21 cellular contexts compared by ENCODE assay signal in the genomic region with DNA sequence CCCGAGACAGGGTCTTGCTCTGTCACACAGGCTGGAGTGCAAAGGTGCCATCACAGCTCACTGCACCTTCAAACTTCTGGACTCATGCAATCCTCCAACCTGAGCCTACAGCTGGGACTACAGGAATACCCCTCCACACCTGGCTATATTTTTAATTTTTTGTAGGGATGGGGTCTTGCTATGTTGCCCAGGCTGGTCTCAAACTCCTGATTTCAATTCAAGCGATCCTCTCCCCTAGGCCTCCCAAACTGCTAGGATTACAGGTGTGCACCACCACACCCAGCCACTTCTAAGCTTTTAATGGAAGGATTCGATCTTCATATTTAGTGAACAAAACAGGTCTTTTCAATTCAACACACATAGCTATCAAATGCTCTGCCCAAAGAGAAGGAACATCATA. TPM values are rescaled to one million over a fixed set of nuclear protein-coding genes. Genes with fewer than 3 reads are reported as not detected.
DNase-seq lines count a peak whose midpoint lies in the region; ATAC-seq, FAIRE-seq and TF ChIP-seq lines count a peak whose summit lies in the region.
"Had no signal": no experiment of that assay in that cellular context is flagged by ENCODE, and none has a peak within 500 bp of the region (broad histone marks: within the 10 kb centered on the region; RNA-seq: fewer than 3 reads in every experiment).

No MANE protein-coding gene starts in this region.

- H3K36me3 ChIP-seq in HepG2 (replicated peaks in 1 of 2; ENCODE audit: control insufficient read depth in 1 of 2, insufficient read depth in 2 of 2, low read length in 2 of 2) = peaks cover 29 to 96% of the 10 kb centered on the region in 2 experiments
- H3K36me3 ChIP-seq in right lobe of liver = peaks cover 0 to 91% (median 59%) of the 10 kb centered on the region in 4 donors
- peaks cover 50% of the 10 kb centered on the region for H3K36me3 ChIP-seq in PC-9 (ENCODE audit: low read depth)
- peaks cover 53% of the 10 kb centered on the region for H3K36me3 ChIP-seq in mammary epithelial cell (ENCODE audit: insufficient read depth, low read length)

- H3K9me3 ChIP-seq in HepG2 (ENCODE audit: low read length) (no peaks in the 10 kb centered on the region), right lobe of liver (no peaks in the 10 kb centered on the region), PC-9 (ENCODE audit: insufficient read depth, low read depth) (no peaks in the 10 kb centered on the region), mammary epithelial cell (replicated peaks; ENCODE audit: insufficient read depth, low read length) (no peaks in the 10 kb centered on the region)
- H3K9me3 ChIP-seq: BE2C had no signal

- H2AFZ ChIP-seq in HepG2 (ENCODE audit: low read length) = no peak overlapping the region
- H2AFZ ChIP-seq in PC-9 = no peak overlapping the region
- H2AFZ ChIP-seq in mammary epithelial cell (ENCODE audit: low read depth, low read length) = no peak overlapping the region

- peaks cover 0 to 6% (median 0%) of the 10 kb centered on the region in 3 donors for H3K4me1 Mint-ChIP-seq in naive B cell
- H3K4me1 Mint-ChIP-seq: IgD-negative memory B cell had no signal

- WGBS in HepG2 (ENCODE audit: low lambda C conversion rate) = 98% methylated on average over 3 of the region's 3 CpGs
- 79% methylated on average over 3 of the region's 3 CpGs for WGBS in right lobe of liver (ENCODE audit: insufficient coverage, low coverage, low lambda C conversion rate, missing lambda C conversion rate)
- 100% methylated on average over 3 of the region's 3 CpGs for WGBS in mammary epithelial cell (ENCODE audit: low coverage, missing lambda C conversion rate)

- TF ChIP-seq EP300 in HepG2 (IDR thresholded peaks at IDR 0.05; ENCODE audit: low read depth in 2 of 2, low read length in 2 of 2) (no peak), HepG2 (CRISPR knock-in tag; IDR thresholded peaks at IDR 0.05; ENCODE audit: borderline replicate concordance) (no peak)

- H3K4me1 ChIP-seq in HepG2 (ENCODE audit: insufficient read depth, low read length) (no peaks in the 10 kb centered on the region), right lobe of liver (no peaks in the 10 kb centered on the region), PC-9 (replicated peaks; ENCODE audit: insufficient read depth) (no peaks in the 10 kb centered on the region), mammary epithelial cell (ENCODE audit: insufficient read depth, low read length) (peaks cover 3% of the 10 kb centered on the region)
- H3K4me1 ChIP-seq: BE2C had no signal

- peak overlapping the region in 4 of 6 donors; percentile 44 to 88 (median 78) for H3K27ac Mint-ChIP-seq in naive B cell
- H3K27ac Mint-ChIP-seq: IgD-negative memory B cell had no signal

- no peaks in the 10 kb centered on the region for H3K79me2 ChIP-seq in HepG2 (ENCODE audit: insufficient read depth, low read length)
- H3K79me2 ChIP-seq in PC-9 (ENCODE audit: low read depth) = 0 out of 2 replicates have a peak, but pooled peaks cover 3% of the 10 kb centered on the region
- H3K79me2 ChIP-seq in mammary epithelial cell (ENCODE audit: insufficient read depth, low read length) = peaks cover 8% of the 10 kb centered on the region

- H3K27me3 ChIP-seq in HepG2 (ENCODE audit: control insufficient read depth in 1 of 2, insufficient read depth in 2 of 2, low read length in 2 of 2) (no peaks in the 10 kb centered on the region), right lobe of liver (no peaks in the 10 kb centered on the region), PC-9 (ENCODE audit: insufficient read depth, low read depth) (no peaks in the 10 kb centered on the region), mammary epithelial cell (ENCODE audit: insufficient read depth, low read length) (no peaks in the 10 kb centered on the region)
- H3K27me3 ChIP-seq: BE2C had no signal

- CTCF ChIA-PET in HepG2 (lab: Yijun Ruan, JAX; ENCODE audit: low intra/inter-chr PET ratio, low total read pairs) = no interaction called here
- CTCF ChIA-PET in PC-9 (lab: Charles Lee) = interaction anchor here (0.6 kb wide), 1 partner anchor 242 kb away, joined by 33 read pairs; no protein-coding TSS in a partner anchor
- CTCF ChIA-PET in mammary epithelial cell (lab: Charles Lee; ENCODE audit: low non-redundant PET) = no interaction called here

- no peaks in the 10 kb centered on the region for H3K27me3 Mint-ChIP-seq in naive B cell
- H3K27me3 Mint-ChIP-seq: CD4-positive, alpha-beta memory T cell; IgD-negative memory B cell had no signal

- dilution Hi-C loops in mammary epithelial cell (cut with HindIII; ENCODE audit: low sequenced_read_pairs) = no loop called here

- BruUV-seq in HepG2 (replicated peaks; lab: Mats Ljungman, UMichigan) (no TSS peak), PC-9 (replicated peaks; lab: Mats Ljungman, UMichigan) (TSS peak; percentile 5), mammary epithelial cell (replicated peaks; lab: Mats Ljungman, UMichigan) (no TSS peak)

- POLR2A ChIA-PET in HepG2 (lab: Yijun Ruan, JAX) = no interaction called here
- POLR2A ChIA-PET in PC-9 (lab: Charles Lee; ENCODE audit: unreplicated experiment) = interaction anchor here (0.6 kb wide), 1 partner anchor 21 kb away, joined by 4 read pairs; no protein-coding TSS in a partner anchor

- H3K27ac ChIP-seq in HepG2 (ENCODE audit: extremely low read length, insufficient read depth, low read length) = no peak overlapping the region
- H3K27ac ChIP-seq in right lobe of liver = no peak overlapping the region
- H3K27ac ChIP-seq in PC-9 = no peak overlapping the region
- no peak overlapping the region for H3K27ac ChIP-seq in mammary epithelial cell (ENCODE audit: insufficient read depth, low read depth, low read length)
- no peak overlapping the region for H3K27ac ChIP-seq in coronary artery
- H3K27ac ChIP-seq: C4-2B had no signal

- in situ Hi-C loops in HepG2 (cut with HindIII; ENCODE audit: extremely low pct_ligation_motif_present, low pct_unique_long_range_greater_than_20kb) (loop anchor here (5.0 kb wide), 1 partner anchor 34 kb away; no protein-coding TSS in a partner anchor), mammary epithelial cell (cut with MboI; ENCODE audit: low sequenced_read_pairs in 2 of 2) (no loop called here)

- no peak for TF ChIP-seq RAD21 in HepG2 (CRISPR knock-in tag; IDR thresholded peaks at IDR 0.05)

- FAIRE-seq in HepG2 (lab: Jason Lieb, UNC) = no peak
- FAIRE-seq: A204.1, D721Med, G401.6, GM12892 had no signal

- no peak overlapping the region for H3K9ac ChIP-seq in HepG2 (ENCODE audit: insufficient read depth, low read depth, low read length)
- no peak overlapping the region for H3K9ac ChIP-seq in mammary epithelial cell (ENCODE audit: insufficient read depth, low read length)

- no peak for DNase-seq in HepG2 (ENCODE audit: low spot score)
- DNase-seq in right lobe of liver = no peak
- DNase-seq in PC-9 = no peak
- no peak for DNase-seq in naive B cell
- DNase-seq in mammary epithelial cell = no peak
- no peak for DNase-seq in coronary artery (ENCODE audit: low spot score)
- DNase-seq: BE2C; CD4-positive, alpha-beta memory T cell; COR-L47; DMS153; DMS79 treated with DMSO at 0.1 percent for 48 hours; EL had no signal

- no peak for TF ChIP-seq POLR2A in HepG2 (IDR thresholded peaks at IDR 0.05; ENCODE audit: insufficient read depth in 1 of 2, low read depth in 2 of 2, low read length in 2 of 2)
- TF ChIP-seq POLR2A in right lobe of liver (IDR thresholded peaks at IDR 0.05) = no peak

- H3K9me2 ChIP-seq in PC-9 (ENCODE audit: insufficient read depth) = no peaks in the 10 kb centered on the region; the same call in 1 of the 2 replicates

- H3K4me2 ChIP-seq in HepG2 (ENCODE audit: low read depth, low read length) (no peak overlapping the region), PC-9 (no peak overlapping the region), mammary epithelial cell (ENCODE audit: insufficient read depth, low read depth, low read length) (no peak overlapping the region)

- peaks cover 43% of the 10 kb centered on the region for H3F3A ChIP-seq in PC-9 (ENCODE audit: insufficient read depth, low read depth)

- ATAC-seq in HepG2 (no peak), right lobe of liver (no peak), naive B cell (ENCODE audit: low read depth in 2 of 2) (no peak), GM18519 (IDR thresholded peaks at IDR 0.05; ENCODE audit: low FRiP score, unreplicated experiment) (no peak)
- ATAC-seq: HCT116 had no signal

- intact Hi-C loops in HepG2 (cut with micrococcal nuclease; ENCODE audit: unreplicated experiment) = no loop called here
- intact Hi-C loops in right lobe of liver (cut with DNase I) = no loop called here
- intact Hi-C loops in PC-9 (cut with micrococcal nuclease; ENCODE audit: unreplicated experiment) = no loop called here
- intact Hi-C loops in mammary epithelial cell (cut with micrococcal nuclease) = no loop called here

- H4K20me1 ChIP-seq in HepG2 (ENCODE audit: insufficient read depth, low read length) = no peaks in the 10 kb centered on the region
- H4K20me1 ChIP-seq in PC-9 (ENCODE audit: insufficient read depth) = peaks cover 5% of the 10 kb centered on the region; the same call in 1 of the 2 replicates
- H4K20me1 ChIP-seq in mammary epithelial cell (ENCODE audit: insufficient read depth, low read length) = no peaks in the 10 kb centered on the region

- H3K36me3 Mint-ChIP-seq in naive B cell = peaks cover 19 to 31% of the 10 kb centered on the region in 2 donors

- TF ChIP-seq CTCF in HepG2 (CRISPR knock-in tag; IDR thresholded peaks at IDR 0.05) (no peak), right lobe of liver (IDR thresholded peaks at IDR 0.05) (no peak), PC-9 (conservative IDR thresholded peaks at IDR 0.05) (no peak), mammary epithelial cell (conservative IDR thresholded peaks at IDR 0.05 in 1 of 2, IDR thresholded peaks at IDR 0.05 in 1 of 2; ENCODE audit: extremely low read depth in 1 of 2, insufficient read depth in 1 of 2, low read depth in 1 of 2, low read length in 2 of 2) (no peak), coronary artery (IDR thresholded peaks at IDR 0.05) (no peak)

- H3K4me3 Mint-ChIP-seq in naive B cell = no peak overlapping the region
- H3K4me3 Mint-ChIP-seq: CD4-positive, alpha-beta memory T cell; IgD-negative memory B cell had no signal

- no peak overlapping the region for H3K4me3 ChIP-seq in HepG2 (replicated peaks in 1 of 3; ENCODE audit: insufficient read depth in 1 of 3, low read depth in 2 of 3, low read length in 3 of 3)
- no peak overlapping the region for H3K4me3 ChIP-seq in right lobe of liver
- H3K4me3 ChIP-seq in PC-9 = no peak overlapping the region
- no peak overlapping the region for H3K4me3 ChIP-seq in mammary epithelial cell (replicated peaks in 1 of 3; ENCODE audit: insufficient read depth in 1 of 3, low read depth in 2 of 3, low read length in 3 of 3)
- no peak overlapping the region for H3K4me3 ChIP-seq in coronary artery

- no peaks in the 10 kb centered on the region for H3K9me3 Mint-ChIP-seq in naive B cell
- H3K9me3 Mint-ChIP-seq: CD4-positive, alpha-beta memory T cell; IgD-negative memory B cell had no signal

RNA-seq across cellular contexts. Expression of gene FZD9, which starts 29.7 kb away (rescaled TPM):
- total RNA-seq in HepG2 (2016; rRNA removed; fragmentation: Illumina TruSeq; extraction: Trizol) (0.87 and 2.2 TPM in 2 replicates), right lobe of liver (under 1 TPM in 2 of 6 experiments, not detected in 4; 0.09 to 0.27 TPM), PC-9 (2021) (0.92 and 1.3 TPM in 2 replicates), mammary epithelial cell (under 1 TPM; 0.33 to 0.71 TPM)
- 0.88 and 1.5 TPM in 2 replicates for total RNA-seq in HepG2 (2016; cell fraction: cytosol; rRNA removed; fragmentation: Illumina TruSeq; extraction: Trizol; ENCODE audit: low read depth)
- 1.0 and 2.2 TPM in 2 replicates for total RNA-seq in HepG2 (2016; cell fraction: insoluble cytoplasmic fraction; rRNA removed; fragmentation: Illumina TruSeq; extraction: Trizol)
- 2.2 and 2.9 TPM in 2 replicates for total RNA-seq in HepG2 (2016; cell fraction: membrane; rRNA removed; fragmentation: Illumina TruSeq; extraction: Trizol)
- total RNA-seq in HepG2 (2016; cell fraction: nucleus; rRNA removed; fragmentation: Illumina TruSeq; extraction: Trizol) = 1.5 and 1.7 TPM in 2 replicates
- polyA plus RNA-seq in HepG2 (2011; rRNA removed) (0.53 and 0.94 TPM in 2 replicates), naive B cell (ENCODE audit: low read depth in 6 of 6) (under 1 TPM in 4 of 6 donors, not detected in 2; 0.17 to 0.91 (median 0.33) TPM), mammary epithelial cell (0.20 TPM)
- polyA plus RNA-seq in HepG2 (2011; cell fraction: cytosol; rRNA removed) = 0.90 and 1.4 TPM in 2 replicates
- polyA plus RNA-seq in HepG2 (2011; cell fraction: nucleus; rRNA removed) = 1.0 and 1.3 TPM in 2 replicates
- polyA plus RNA-seq in HepG2 (2012) = 0.43 and 0.53 TPM in 2 replicates
- 0.84 and 1.2 TPM in 2 replicates for polyA plus RNA-seq in HepG2 (2016; cell fraction: cytosol; fragmentation: Illumina TruSeq; extraction: Trizol; ENCODE audit: low read depth)
- 0.85 and 1.4 TPM in 2 replicates for polyA plus RNA-seq in HepG2 (2016; cell fraction: insoluble cytoplasmic fraction; fragmentation: Illumina TruSeq; extraction: Trizol; ENCODE audit: low read depth)
- polyA plus RNA-seq in HepG2 (2016; cell fraction: membrane; fragmentation: Illumina TruSeq; extraction: Trizol; ENCODE audit: low read depth) = 1.8 and 2.0 TPM in 2 replicates
- polyA plus RNA-seq in HepG2 (2016; cell fraction: nucleus; fragmentation: Illumina TruSeq; extraction: Trizol; ENCODE audit: insufficient read depth, low read depth) = 2.1 and 2.2 TPM in 2 replicates
- 0.54 and 5.2 TPM in 2 replicates for polyA minus RNA-seq in HepG2 (2011; rRNA and poly(A)+ RNA removed; ENCODE audit: low replicate concordance)
- 1.2 and 1.4 TPM in 2 replicates for polyA minus RNA-seq in HepG2 (2011; cell fraction: cytosol; rRNA and poly(A)+ RNA removed)
- polyA minus RNA-seq in HepG2 (2011; cell fraction: nucleus; rRNA and poly(A)+ RNA removed) = 1.5 and 2.3 TPM in 2 replicates
- polyA minus RNA-seq in mammary epithelial cell = not detected
- total RNA-seq: CD4-positive, alpha-beta memory T cell; HT-29 had no signal
- polyA plus RNA-seq: CD4-positive, alpha-beta memory T cell; IgD-negative memory B cell had no signal

RNA-seq across cellular contexts. Expression of gene BAZ1B, which starts 58.8 kb away (rescaled TPM):
- total RNA-seq in HepG2 (2016; rRNA removed; fragmentation: Illumina TruSeq; extraction: Trizol) (69.4 and 93.4 TPM in 2 replicates), right lobe of liver (10 to 100 TPM; 19.3 to 26.2 (median 25.0) TPM), PC-9 (2021) (73.6 and 88.4 TPM in 2 replicates), mammary epithelial cell (10 to 100 TPM; 34.5 to 68.4 TPM)
- 29.9 and 35.0 TPM in 2 replicates for total RNA-seq in HepG2 (2016; cell fraction: cytosol; rRNA removed; fragmentation: Illumina TruSeq; extraction: Trizol; ENCODE audit: low read depth)
- total RNA-seq in HepG2 (2016; cell fraction: insoluble cytoplasmic fraction; rRNA removed; fragmentation: Illumina TruSeq; extraction: Trizol) = 68.0 and 83.9 TPM in 2 replicates
- 26.8 and 29.8 TPM in 2 replicates for total RNA-seq in HepG2 (2016; cell fraction: membrane; rRNA removed; fragmentation: Illumina TruSeq; extraction: Trizol)
- total RNA-seq in HepG2 (2016; cell fraction: nucleus; rRNA removed; fragmentation: Illumina TruSeq; extraction: Trizol) = 55.8 and 62.8 TPM in 2 replicates
- polyA plus RNA-seq in HepG2 (2011; rRNA removed) (16.0 and 18.6 TPM in 2 replicates), naive B cell (ENCODE audit: low read depth in 6 of 6) (10 to 100 TPM in 5 of 6 donors, 1 to 10 TPM in 1; 8.6 to 31.2 (median 13.5) TPM), mammary epithelial cell (20.4 TPM)
- polyA plus RNA-seq in HepG2 (2011; cell fraction: cytosol; rRNA removed) = 11.7 and 16.5 TPM in 2 replicates
- polyA plus RNA-seq in HepG2 (2011; cell fraction: nucleus; rRNA removed) = 12.5 and 14.6 TPM in 2 replicates
- polyA plus RNA-seq in HepG2 (2012) = 30.4 and 30.5 TPM in 2 replicates
- 2.1 and 2.4 TPM in 2 replicates for polyA plus RNA-seq in HepG2 (2016; cell fraction: cytosol; fragmentation: Illumina TruSeq; extraction: Trizol; ENCODE audit: low read depth)
- polyA plus RNA-seq in HepG2 (2016; cell fraction: insoluble cytoplasmic fraction; fragmentation: Illumina TruSeq; extraction: Trizol; ENCODE audit: low read depth) = 54.0 and 59.8 TPM in 2 replicates
- polyA plus RNA-seq in HepG2 (2016; cell fraction: membrane; fragmentation: Illumina TruSeq; extraction: Trizol; ENCODE audit: low read depth) = 6.2 and 7.3 TPM in 2 replicates
- polyA plus RNA-seq in HepG2 (2016; cell fraction: nucleus; fragmentation: Illumina TruSeq; extraction: Trizol; ENCODE audit: insufficient read depth, low read depth) = 62.5 and 70.0 TPM in 2 replicates
- 27.5 and 49.4 TPM in 2 replicates for polyA minus RNA-seq in HepG2 (2011; rRNA and poly(A)+ RNA removed; ENCODE audit: low replicate concordance)
- 27.1 and 30.7 TPM in 2 replicates for polyA minus RNA-seq in HepG2 (2011; cell fraction: cytosol; rRNA and poly(A)+ RNA removed)
- polyA minus RNA-seq in HepG2 (2011; cell fraction: nucleus; rRNA and poly(A)+ RNA removed) = 31.3 and 44.1 TPM in 2 replicates
- polyA minus RNA-seq in mammary epithelial cell = 55.8 TPM
